9 cellular contexts compared by ENCODE assay signal in the genomic region with DNA sequence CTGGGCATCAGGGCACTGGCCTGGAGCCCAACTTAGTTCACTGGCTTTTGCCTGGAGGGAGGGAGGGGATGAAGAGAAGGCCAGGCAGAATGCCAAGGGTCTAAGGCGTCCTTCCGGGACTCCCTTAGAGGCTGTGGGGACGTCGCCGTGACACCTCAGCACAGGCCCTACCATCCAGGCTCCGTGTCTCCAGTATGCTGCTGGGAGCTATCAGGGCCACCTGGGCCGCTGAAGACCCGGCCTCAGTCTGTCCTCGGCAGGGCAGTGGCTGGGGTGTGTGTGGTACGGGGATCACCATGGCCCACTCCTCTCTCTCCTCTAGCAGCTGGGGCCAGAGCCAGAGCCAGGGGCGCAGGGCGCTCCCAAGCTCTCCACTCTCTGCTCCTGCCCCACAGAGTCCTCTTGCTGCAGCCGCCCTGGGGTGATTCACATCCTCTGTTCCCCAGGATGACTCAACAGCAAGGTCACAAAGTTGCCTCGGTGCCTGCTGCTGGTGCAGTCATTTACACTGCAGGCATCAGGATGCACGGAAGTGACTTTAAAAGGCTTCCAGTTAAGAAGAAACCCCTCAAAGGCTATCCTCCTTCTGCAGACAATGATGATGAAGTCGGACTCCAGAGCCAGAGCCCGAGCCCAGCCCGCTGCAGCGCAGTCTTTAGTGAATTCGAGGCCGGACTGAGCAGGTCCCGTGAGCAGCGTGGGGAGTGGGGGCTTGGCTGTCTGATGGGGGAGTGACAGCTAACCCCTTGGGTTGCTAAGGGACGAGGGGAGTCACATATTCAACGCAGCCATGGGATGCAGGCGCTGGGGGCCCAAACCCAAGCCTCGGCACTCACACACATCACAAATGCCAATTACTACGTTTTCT. TPM values are rescaled to one million over a fixed set of nuclear protein-coding genes. Genes with fewer than 3 reads are reported as not detected.
DNase-seq lines count a peak whose midpoint lies in the region; ATAC-seq and TF ChIP-seq lines count a peak whose summit lies in the region.
"Had no signal": no experiment of that assay in that cellular context is flagged by ENCODE, and none has a peak within 500 bp of the region (broad histone marks: within the 10 kb centered on the region; RNA-seq: fewer than 3 reads in every experiment).

No MANE protein-coding gene starts in this region.

- POLR2A ChIA-PET in IMR-90 (lab: Charles Lee; ENCODE audit: unreplicated experiment), result no interaction called here

- H3K4me2 ChIP-seq in IMR-90 (ENCODE audit: low read depth, low read length), result no peak overlapping the region

- peak overlapping the region; percentile 28 for H4K5ac ChIP-seq in IMR-90 (ENCODE audit: low read depth, low read length)

- TF ChIP-seq POLR2A in IMR-90 (IDR thresholded peaks at IDR 0.05; ENCODE audit: low read depth, low read length) (no peak), sigmoid colon (IDR thresholded peaks at IDR 0.05) (no peak)

- CTCF ChIA-PET in IMR-90 (lab: Yijun Ruan, JAX), result no interaction called here

- peaks cover 12% of the 10 kb centered on the region; the same call in 1 of the 2 replicates for H3K9me1 ChIP-seq in IMR-90 (ENCODE audit: insufficient read depth, low read length)

- peak overlapping the region; percentile 93 for H2AK9ac ChIP-seq in IMR-90 (replicated peaks; ENCODE audit: low read depth, low read length, poor library complexity)

- no peak for TF ChIP-seq EP300 in sigmoid colon (IDR thresholded peaks at IDR 0.05)

- H3K4me1 ChIP-seq in IMR-90 (ENCODE audit: control insufficient read depth, insufficient read depth, low read length) (peaks cover 9% of the 10 kb centered on the region), sigmoid colon (no peaks in the 10 kb centered on the region)

- dilution Hi-C loops in IMR-90 (cut with HindIII; ENCODE audit: low sequenced_read_pairs, unreplicated experiment), result no loop called here

- peak overlapping the region; percentile 80 for H3K27ac ChIP-seq in IMR-90 (ENCODE audit: insufficient read depth, low read length)
- peak overlapping the region; percentile 77 for H3K27ac ChIP-seq in angular gyrus (ENCODE audit: low read depth, low read length)
- no peak overlapping the region for H3K27ac ChIP-seq in sigmoid colon

- in situ Hi-C loops in IMR-90 (cut with MboI; ENCODE audit: low sequenced_read_pairs), result no loop called here

- no peaks in the 10 kb centered on the region for H3K36me3 ChIP-seq in IMR-90 (ENCODE audit: control insufficient read depth, insufficient read depth, low read length)
- no peaks in the 10 kb centered on the region for H3K36me3 ChIP-seq in sigmoid colon

- H2AFZ ChIP-seq in IMR-90 (replicated peaks; ENCODE audit: low read length, poor library complexity), result peak overlapping the region; percentile 98

- ATAC-seq in IMR-90 (ENCODE audit: low read depth) (peak; percentile 99), GM18520 (IDR thresholded peaks at IDR 0.05; ENCODE audit: unreplicated experiment) (no peak), GM21529 (IDR thresholded peaks at IDR 0.05; ENCODE audit: unreplicated experiment) (no peak)

- H3K56ac ChIP-seq in IMR-90 (ENCODE audit: extremely low read depth, insufficient read depth, low read length), result no peak overlapping the region; the same call in 1 of the 2 replicates

- H3K4ac ChIP-seq in IMR-90 (ENCODE audit: low read depth, low read length), result peak overlapping the region; percentile 96

- WGBS in IMR-90 (ENCODE audit: extremely low coverage in 2 of 2, insufficient read length in 1 of 2), 2 experiments, result 0% methylated on average over 2 of the region's 28 CpGs; no CpG with 5 or more reads in 1 of the 2 experiments
- WGBS in sigmoid colon, 2 donors, result 85 to 89% methylated on average over 28 of the region's 28 CpGs

- peak overlapping the region; percentile 95 for H3K23ac ChIP-seq in IMR-90 (ENCODE audit: low read depth, low read length)

- peak overlapping the region; percentile 96 for H2BK5ac ChIP-seq in IMR-90 (ENCODE audit: low read depth, low read length, poor library complexity, severe bottlenecking)

- H2AK5ac ChIP-seq in IMR-90 (ENCODE audit: low read depth, low read length), result peak overlapping the region; percentile 99

- H3K27me3 ChIP-seq in IMR-90 (ENCODE audit: control insufficient read depth, insufficient read depth, low read length) (no peaks in the 10 kb centered on the region), sigmoid colon (peaks cover 0 to 27% (median 0%) of the 10 kb centered on the region in 3 donors)

- TF ChIP-seq CTCF in AG10803 (conservative IDR thresholded peaks at IDR 0.05; ENCODE audit: low read length), result no peak
- no peak for TF ChIP-seq CTCF in IMR-90 (conservative IDR thresholded peaks at IDR 0.05; ENCODE audit: low read depth, low read length)
- no peak for TF ChIP-seq CTCF in sigmoid colon (IDR thresholded peaks at IDR 0.05)

- no peak overlapping the region for H3K9ac ChIP-seq in IMR-90 (ENCODE audit: low read depth, low read length)

- no peaks in the 10 kb centered on the region for H4K20me1 ChIP-seq in IMR-90 (ENCODE audit: insufficient read depth, low read length)

- peak overlapping the region; percentile 85 for H3K14ac ChIP-seq in IMR-90 (replicated peaks; ENCODE audit: low read depth, low read length)

- H3K18ac ChIP-seq in IMR-90 (ENCODE audit: low read depth, low read length), result peak overlapping the region; percentile 16; the same call in 1 of the 2 replicates

- H2BK20ac ChIP-seq in IMR-90 (ENCODE audit: low read depth, low read length), result peak overlapping the region; percentile 88

- peak overlapping the region; percentile 93 for H4K91ac ChIP-seq in IMR-90 (ENCODE audit: insufficient read depth, low read depth, low read length)

- peak; percentile 82 for DNase-seq in AG10803 (ENCODE audit: low read depth)
- DNase-seq in IMR-90, result peak; percentile 94
- peak; percentile 79 for DNase-seq in myocyte (ENCODE audit: low read depth)
- DNase-seq in sigmoid colon, result no peak
- no peak for DNase-seq in NCI-H1417 treated with DMSO at 0.1 percent for 48 hours (lab: John Stamatoyannopoulos, UW)
- DNase-seq: activated B cell treated with CpG ODN at 0.5 μM for 24 hours had no signal

- H2BK15ac ChIP-seq in IMR-90 (ENCODE audit: low read depth, low read length), result peak overlapping the region; percentile 93; the same call in 2 of the 3 replicates

- no TSS peak for BruUV-seq in IMR-90 (replicated peaks; lab: Mats Ljungman, UMichigan)

- no peak overlapping the region for H3K4me3 ChIP-seq in AG10803 (ENCODE audit: low read length)
- H3K4me3 ChIP-seq in IMR-90 (ENCODE audit: insufficient read depth, low read depth, low read length), result no peak overlapping the region
- no peak overlapping the region for H3K4me3 ChIP-seq in sigmoid colon

- peak; percentile 21; the same call in 1 of the 2 replicates for TF ChIP-seq RAD21 in IMR-90 (IDR thresholded peaks at IDR 0.05; ENCODE audit: low read length)

- peak overlapping the region; percentile 88 to 91 for H4K8ac ChIP-seq in IMR-90 (ENCODE audit: low read depth in 2 of 2, low read length in 2 of 2)

- H3K79me1 ChIP-seq in IMR-90 (ENCODE audit: low read depth in 1 of 2, low read length in 2 of 2), result no peaks in the 10 kb centered on the region; a peak in 1 of 4 replicates

- H3K9me3 ChIP-seq in IMR-90 (ENCODE audit: control insufficient read depth, insufficient read depth, low read length) (no peaks in the 10 kb centered on the region), sigmoid colon (no peaks in the 10 kb centered on the region)

- H2BK120ac ChIP-seq in IMR-90 (ENCODE audit: low read depth, low read length), result peak overlapping the region; percentile 98

- intact Hi-C loops in IMR-90 (cut with micrococcal nuclease), result loop anchor here (1.0 to 5.0 kb wide), 2 partner anchors 85 to 349 kb away; partner anchors contain the start of gene ATG16L1
- intact Hi-C loops in sigmoid colon (cut with DNase I), result no loop called here

TF ChIP-seq in IMR-90, 13 proteins besides CTCF, POLR2A, EP300 and RAD21:
- TF ChIP-seq MXI1 (IDR thresholded peaks at IDR 0.05; ENCODE audit: borderline replicate concordance, low read depth, low read length) (no peak), FOS (IDR thresholded peaks at IDR 0.05; ENCODE audit: low read depth, low read length) (peak; percentile 96), BHLHE40 (IDR thresholded peaks at IDR 0.05; ENCODE audit: low read depth, low read length) (0 out of 2 replicates have a peak, but pooled peaks have one; percentile 10), CEBPB (IDR thresholded peaks at IDR 0.05; ENCODE audit: low read depth, low read length) (peak; percentile 72), RCOR1 (IDR thresholded peaks at IDR 0.05; ENCODE audit: insufficient replicate concordance, low read length) (peak; percentile 69), MAZ (IDR thresholded peaks at IDR 0.05; ENCODE audit: borderline replicate concordance, low read depth, low read length) (peak; percentile 74; the same call in 1 of the 2 replicates)
- TF ChIP-seq, protein P1, sequence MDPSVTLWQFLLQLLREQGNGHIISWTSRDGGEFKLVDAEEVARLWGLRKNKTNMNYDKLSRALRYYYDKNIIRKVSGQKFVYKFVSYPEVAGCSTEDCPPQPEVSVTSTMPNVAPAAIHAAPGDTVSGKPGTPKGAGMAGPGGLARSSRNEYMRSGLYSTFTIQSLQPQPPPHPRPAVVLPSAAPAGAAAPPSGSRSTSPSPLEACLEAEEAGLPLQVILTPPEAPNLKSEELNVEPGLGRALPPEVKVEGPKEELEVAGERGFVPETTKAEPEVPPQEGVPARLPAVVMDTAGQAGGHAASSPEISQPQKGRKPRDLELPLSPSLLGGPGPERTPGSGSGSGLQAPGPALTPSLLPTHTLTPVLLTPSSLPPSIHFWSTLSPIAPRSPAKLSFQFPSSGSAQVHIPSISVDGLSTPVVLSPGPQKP (IDR thresholded peaks at IDR 0.05; ENCODE audit: borderline replicate concordance, low read depth, low read length), result no peak

RNA-seq across cellular contexts. Expression of gene SNORC, which starts 31.9 kb away (rescaled TPM):
- under 0.01 and 0.28 TPM in 2 replicates for total RNA-seq in IMR-90 (2012; rRNA removed)
- polyA plus RNA-seq in IMR-90 (2012; rRNA removed), result 0.67 and 0.79 TPM in 2 replicates
- polyA plus RNA-seq in IMR-90 (2012; cell fraction: cytosol; rRNA removed), result 0.03 and 0.26 TPM in 2 replicates
- 5.9 and 8.0 TPM in 2 replicates for polyA plus RNA-seq in IMR-90 (2012; cell fraction: nucleus; rRNA removed; ENCODE audit: low replicate concordance)
- total RNA-seq in myocyte, result 1.5 and 2.6 TPM in 2 replicates
- polyA plus RNA-seq in myocyte (2012), result 1.9 TPM
- 1 to 10 TPM in 2 of 4 donors, under 1 TPM in 2; under 0.01 to 1.9 (median 0.71) TPM for total RNA-seq in sigmoid colon
- 10 to 100 TPM in 1 of 3 donors, 1 to 10 TPM in 2; 7.2 to 13.2 (median 8.8) TPM for polyA plus RNA-seq in sigmoid colon

Comparison
In these comparisons a context has a peak if more than half of its experiments do, and no peak if none do; other contexts are left out.
1. DNase-seq: peak in AG10803 (single experiment), IMR-90 (single experiment) and myocyte (single experiment); none in sigmoid colon (single experiment) and NCI-H1417 treated with DMSO at 0.1 percent for 48 hours (single experiment).
2. H3K27ac ChIP-seq: peak in IMR-90 (single experiment) and angular gyrus (single experiment); none in sigmoid colon (0 of 4).